8 cellular contexts compared by ENCODE assay signal in genomic region chr5:74934949-74935751, GRCh38.
A peak's percentile ranks its signal among the peaks of the same experiment; 100 is the strongest.
DNase-seq lines count a peak whose midpoint lies in the region; ATAC-seq and TF ChIP-seq lines count a peak whose summit lies in the region.

No MANE protein-coding gene starts in this region.

- H3K27ac ChIP-seq in adrenal gland: no peak overlapping the region

- peaks cover 0 to 8% of the 10 kb centered on the region in 2 donors for H3K4me1 ChIP-seq in adrenal gland (replicated peaks in 1 of 2)

- H3K9me3 ChIP-seq in adrenal gland (replicated peaks in 1 of 3): no peaks in the 10 kb centered on the region

- intact Hi-C loops in adrenal gland (cut with DNase I): loop anchor here in 1 of 2 donors (10.0 kb wide), 1 partner anchor 330 kb away; no protein-coding TSS in a partner anchor

- no peak for ATAC-seq in HG03571 (IDR thresholded peaks at IDR 0.05; ENCODE audit: unreplicated experiment)

- peaks cover 20% of the 10 kb centered on the region for H3K27me3 ChIP-seq in adrenal gland

- peak in 4 of 6 experiments; percentile 15 to 34 (median 30) for TF ChIP-seq CTCF in adrenal gland (IDR thresholded peaks at IDR 0.05)

- 34 to 45% (median 39%) methylated on average over 9 of the region's 9 CpGs for WGBS in adrenal gland, 4 donors

- no peak overlapping the region for H3K4me3 ChIP-seq in adrenal gland

- peaks cover 0 to 4% of the 10 kb centered on the region in 2 donors for H3K36me3 ChIP-seq in adrenal gland (replicated peaks in 1 of 2)

- TF ChIP-seq POLR2A in adrenal gland (IDR thresholded peaks at IDR 0.05): no peak

- peak; percentile 33 for DNase-seq in GM04504 (ENCODE audit: low read depth)
- DNase-seq in NCI-H226: peak; percentile 36
- peak in 2 of 7 donors; percentile 17 to 27 for DNase-seq in adrenal gland
- DNase-seq in left kidney (ENCODE audit: low read depth, low spot score): peak; percentile 49
- no peak for DNase-seq in NCI-H524 (lab: John Stamatoyannopoulos, UW)
- DNase-seq in NCI-H774 (lab: John Stamatoyannopoulos, UW): no peak
- no peak for DNase-seq in NK-92 (lab: John Stamatoyannopoulos, UW; ENCODE audit: unreplicated experiment)

Comparison
In these comparisons a context has a peak if more than half of its experiments do, and no peak if none do; other contexts are left out.
1. DNase-seq: peak in GM04504 (single experiment), NCI-H226 (single experiment) and left kidney (single experiment); none in NCI-H524 (0 of 2), NCI-H774 (single experiment) and NK-92 (single experiment).